ENCODE assay signal across 10 cellular contexts in the genomic region with DNA sequence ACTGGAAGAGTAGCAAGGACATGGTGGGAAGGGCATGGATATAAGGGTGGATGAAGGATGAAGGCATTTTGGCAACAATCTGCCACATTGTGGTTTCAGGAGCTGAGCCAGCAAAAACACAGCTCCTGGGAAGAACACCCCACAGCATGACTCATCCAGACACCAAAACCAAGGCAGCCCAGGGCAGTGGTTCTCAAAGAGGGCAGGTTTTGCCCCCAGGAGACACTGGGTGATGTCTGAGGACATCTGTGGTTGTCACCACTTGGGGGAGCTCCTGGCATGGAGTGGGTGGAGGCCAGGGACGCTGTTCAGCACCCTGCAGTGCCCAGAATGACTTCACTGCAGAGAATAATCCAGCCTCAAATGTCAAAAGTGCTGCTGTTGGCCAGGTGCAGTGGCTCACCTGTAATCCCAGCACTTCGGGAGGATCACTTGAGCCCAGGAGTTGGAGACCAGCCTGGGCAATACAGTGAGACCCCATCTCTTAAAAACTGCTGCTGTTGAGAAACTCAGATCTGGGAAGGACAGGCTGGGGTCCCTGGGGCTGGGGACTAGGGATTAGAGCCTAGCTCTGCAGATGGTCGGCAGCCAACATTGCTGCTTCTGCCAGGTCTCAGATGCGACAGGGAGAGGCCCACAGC. TPM values are rescaled to one million over a fixed set of nuclear protein-coding genes. Genes with fewer than 3 reads are reported as not detected.
DNase-seq lines count a peak whose midpoint lies in the region; ATAC-seq and TF ChIP-seq lines count a peak whose summit lies in the region.
"Had no signal": no experiment of that assay in that cellular context is flagged by ENCODE, and none has a peak within 500 bp of the region (broad histone marks: within the 10 kb centered on the region; RNA-seq: fewer than 3 reads in every experiment).

No MANE protein-coding gene starts in this region.

- no peak overlapping the region for H3K4me3 ChIP-seq in left lung
- H3K4me3 ChIP-seq in gastroesophageal sphincter = no peak overlapping the region

- ATAC-seq in left lung (no peak), gastroesophageal sphincter (no peak)
- ATAC-seq: activated T-cell treated with anti-CD3 and anti-CD28 coated beads, Interleukin-2, amount 50 U/mL, for 72 hours had no signal

- WGBS in gastroesophageal sphincter (ENCODE audit: low coverage in 1 of 2), 2 donors = no CpG with 5 or more reads among the region's 4 CpGs

- peaks cover 0 to 19% of the 10 kb centered on the region in 2 donors for H3K9me3 ChIP-seq in left lung
- peaks cover 0 to 26% (median 3%) of the 10 kb centered on the region in 3 donors for H3K9me3 ChIP-seq in gastroesophageal sphincter

- no peak for TF ChIP-seq EP300 in gastroesophageal sphincter (IDR thresholded peaks at IDR 0.05)

- H3K27me3 ChIP-seq in left lung (no peaks in the 10 kb centered on the region), gastroesophageal sphincter (no peaks in the 10 kb centered on the region)

- H3K36me3 ChIP-seq in left lung (no peaks in the 10 kb centered on the region), gastroesophageal sphincter (no peaks in the 10 kb centered on the region)

- TF ChIP-seq POLR2A in gastroesophageal sphincter (IDR thresholded peaks at IDR 0.05) = no peak

- TF ChIP-seq CTCF in left lung (IDR thresholded peaks at IDR 0.05) (no peak), gastroesophageal sphincter (IDR thresholded peaks at IDR 0.05) (no peak)

- no peak overlapping the region for H3K27ac ChIP-seq in left lung
- no peak overlapping the region for H3K27ac ChIP-seq in gastroesophageal sphincter
- H3K27ac ChIP-seq: C4-2B had no signal

- intact Hi-C loops in left lung (cut with DNase I) = no loop called here

- DNase-seq in NCI-H2171 treated with DMSO at 0.1 percent for 48 hours (lab: John Stamatoyannopoulos, UW) (peak; percentile 11), NCI-H2171 (lab: John Stamatoyannopoulos, UW) (no peak), KG1 (lab: John Stamatoyannopoulos, UW) (peak; percentile 2), hepatic stellate cell (ENCODE audit: low spot score) (peak; percentile 84), COLO668 (lab: John Stamatoyannopoulos, UW; ENCODE audit: unreplicated experiment) (no peak), left lung (no peak)
- DNase-seq in activated CD4-positive, alpha-beta T cell treated with anti-CD3 and anti-CD28 coated beads, Interleukin-2, amount 50 U/mL, for 48 hours = peak; percentile 7 to 16

- H3K4me1 ChIP-seq in left lung (no peaks in the 10 kb centered on the region), gastroesophageal sphincter (no peaks in the 10 kb centered on the region)

RNA-seq across cellular contexts. Expression of gene ZFR2, which starts 16.1 kb away (rescaled TPM):
- total RNA-seq in left lung (under 1 TPM; 0.26 to 0.52 TPM), gastroesophageal sphincter (under 1 TPM in 1 of 4 donors, not detected in 3; 0.13 TPM)

RNA-seq across cellular contexts. Expression of gene ATCAY, which starts 27.8 kb away (rescaled TPM):
- total RNA-seq in left lung (not detected), gastroesophageal sphincter (under 1 TPM in 3 of 4 donors, not detected in 1; 0.07 to 0.67 (median 0.12) TPM)

Comparison
In these comparisons a context has a peak if more than half of its experiments do, and no peak if none do; other contexts are left out.
1. DNase-seq: peak in NCI-H2171 treated with DMSO at 0.1 percent for 48 hours (single experiment), KG1 (single experiment), activated CD4-positive, alpha-beta T cell treated with anti-CD3 and anti-CD28 coated beads, Interleukin-2, amount 50 U/mL, for 48 hours (2 of 2) and hepatic stellate cell (single experiment); none in NCI-H2171 (single experiment), COLO668 (single experiment) and left lung (0 of 2).